In the genomic region with DNA sequence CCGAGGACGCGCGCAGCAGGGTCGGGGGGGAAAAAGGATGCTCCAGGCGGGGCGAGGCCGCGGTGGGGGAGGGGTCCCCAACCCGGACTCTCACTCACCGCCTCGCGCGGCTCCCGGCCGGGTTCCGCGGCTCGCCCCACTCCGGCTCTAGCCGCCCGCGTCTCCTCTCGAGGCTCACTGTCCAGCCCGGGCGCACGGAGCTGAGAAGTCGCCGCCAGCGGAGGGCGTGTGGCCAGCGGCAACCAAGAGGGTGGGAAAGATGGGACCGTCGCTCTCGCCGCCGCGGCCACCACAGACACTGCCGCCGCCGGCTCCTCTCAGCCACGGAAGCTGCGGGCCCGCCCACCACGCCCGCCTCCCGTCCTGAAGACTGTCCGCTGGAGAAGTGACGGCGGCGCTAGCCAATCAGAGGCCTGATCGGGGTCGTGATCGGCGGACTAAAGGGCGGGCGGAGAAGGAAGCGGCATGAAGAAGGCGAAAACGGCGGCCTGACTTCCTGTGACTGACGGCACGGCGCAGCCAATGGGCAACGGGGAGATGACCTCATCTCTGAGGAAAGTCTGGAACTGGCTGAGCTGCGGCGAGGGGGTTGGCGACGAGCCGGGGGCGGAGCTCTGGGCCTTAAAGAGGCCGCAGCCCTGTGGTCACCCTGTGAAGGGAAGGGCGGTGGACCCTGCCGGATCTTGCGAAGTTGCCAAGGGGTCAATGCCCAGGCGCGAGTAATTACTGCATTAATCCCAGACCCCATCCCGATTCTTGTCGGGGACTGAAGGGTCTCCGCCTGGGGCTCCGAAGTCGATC, we compare ENCODE assay signal across 8 cellular contexts. TPM values are rescaled to one million over a fixed set of nuclear protein-coding genes. Genes with fewer than 3 reads are reported as not detected.
A peak's percentile ranks its signal among the peaks of the same experiment; 100 is the strongest.
DNase-seq lines count a peak whose midpoint lies in the region; ATAC-seq and TF ChIP-seq lines count a peak whose summit lies in the region.

TSS of gene MRTFA (minus strand) at position 340 of the 801 bp plus-strand sequence.

- H3K4me1 ChIP-seq in heart left ventricle, result peaks cover 0 to 50% (median 26%) of the 10 kb centered on the region in 12 donors

- peak; percentile 96 for DNase-seq in GM13976 (ENCODE audit: low spot score)
- DNase-seq in NCI-H146 treated with DMSO at 0.1 percent for 48 hours (lab: John Stamatoyannopoulos, UW; ENCODE audit: unreplicated experiment), result peak; percentile 94
- peak; percentile 99 for DNase-seq in amniotic epithelial cell (ENCODE audit: low read depth)
- DNase-seq in heart left ventricle, result peak; percentile 100
- DNase-seq in pons (ENCODE audit: low spot score), result peak; percentile 100
- DNase-seq in type B pancreatic cell (ENCODE audit: extremely low spot score, unreplicated experiment), result peak; percentile 100

- peak within 1 kb of the TSS; percentile 97 for H3K4me3 Mint-ChIP-seq in type B pancreatic cell

- TF ChIP-seq CTCF in GM13976 (IDR thresholded peaks at IDR 0.05; ENCODE audit: borderline replicate concordance, control extremely low read depth, extremely low read depth, insufficient read depth, missing control alignments) (no peak), heart left ventricle (IDR thresholded peaks at IDR 0.05) (peak in 2 of 12 donors; percentile 6 to 15), type B pancreatic cell (conservative IDR thresholded peaks at IDR 0.05) (no peak)

- H3K4me1 Mint-ChIP-seq in type B pancreatic cell (ENCODE audit: unreplicated experiment), result peaks cover 24% of the 10 kb centered on the region

- peak within 1 kb of the TSS; percentile 97 for H3K27ac Mint-ChIP-seq in type B pancreatic cell

- peaks cover 4% of the 10 kb centered on the region for H3K36me3 Mint-ChIP-seq in type B pancreatic cell

- intact Hi-C loops in T-helper 1 cell treated with Interleukin-12 subunit alpha and Interleukin-12 subunit beta and Interleukin-4 antibody, amounts not matched to agents 30 ng/mL and 1 ng/mL, for 36 hours (cut with micrococcal nuclease), result loop anchor here (1.0 to 10.0 kb wide), 19 partner anchors 10 to 1102 kb away; partner anchors contain the start of genes DESI1, L3MBTL2, RBX1 and RPS19BP1
- intact Hi-C loops in heart left ventricle (cut with DNase I), result loop anchor here in 3 of 10 donors (5.0 kb wide), 5 partner anchors 39 to 1104 kb away; partner anchors contain the start of gene RPS19BP1 (in 1 of the 3)

- 0 to 1% (median 0%) methylated on average over 61 to 82 of the region's 82 CpGs for WGBS in heart left ventricle, 4 donors

- no peaks in the 10 kb centered on the region for H3K27me3 ChIP-seq in heart left ventricle

- H3K9me3 Mint-ChIP-seq in type B pancreatic cell, result peaks cover 3% of the 10 kb centered on the region

- in situ Hi-C loops in GM13976 (cut with MboI; ENCODE audit: low sequenced_read_pairs, unreplicated experiment), result no loop called here

- ATAC-seq in HG02870 (IDR thresholded peaks at IDR 0.05; ENCODE audit: unreplicated experiment), result peak; percentile 92
- ATAC-seq in heart left ventricle, result peak; percentile 96 to 98 (median 98)

- TF ChIP-seq POLR2A in heart left ventricle (IDR thresholded peaks at IDR 0.05), result peak; percentile 80 to 96

- H3K27ac ChIP-seq in heart left ventricle, result peak within 1 kb of the TSS; percentile 75 to 95 (median 92)

- peak within 1 kb of the TSS; percentile 73 to 99 (median 92) for H3K4me3 ChIP-seq in heart left ventricle

- no peaks in the 10 kb centered on the region for H3K27me3 Mint-ChIP-seq in type B pancreatic cell

- no peaks in the 10 kb centered on the region for H3K9me3 ChIP-seq in heart left ventricle

- no peaks in the 10 kb centered on the region for H3K36me3 ChIP-seq in heart left ventricle

RNA-seq across cellular contexts. Expression of gene MRTFA, which starts in this region (rescaled TPM):
- 56.8 and 67.4 TPM in 2 replicates for total RNA-seq in T-helper 1 cell treated with Interleukin-12 subunit alpha and Interleukin-12 subunit beta and Interleukin-4 antibody, amounts not matched to agents 30 ng/mL and 1 ng/mL, for 36 hours
- 10 to 100 TPM; 14.0 to 52.6 (median 28.4) TPM for total RNA-seq in heart left ventricle
- polyA plus RNA-seq in heart left ventricle, result 10 to 100 TPM; 16.0 to 26.9 TPM
- total RNA-seq in type B pancreatic cell (ENCODE audit: low replicate concordance), result 42.3 and 49.8 TPM in 2 replicates

Comparison
In these comparisons a context has a peak if more than half of its experiments do, and no peak if none do; other contexts are left out.
1. Peak in every context shown above with its lines: DNase-seq, ATAC-seq, H3K4me3 ChIP-seq and H3K27ac ChIP-seq.